1 cellular context compared by ENCODE assay signal in the genomic region with DNA sequence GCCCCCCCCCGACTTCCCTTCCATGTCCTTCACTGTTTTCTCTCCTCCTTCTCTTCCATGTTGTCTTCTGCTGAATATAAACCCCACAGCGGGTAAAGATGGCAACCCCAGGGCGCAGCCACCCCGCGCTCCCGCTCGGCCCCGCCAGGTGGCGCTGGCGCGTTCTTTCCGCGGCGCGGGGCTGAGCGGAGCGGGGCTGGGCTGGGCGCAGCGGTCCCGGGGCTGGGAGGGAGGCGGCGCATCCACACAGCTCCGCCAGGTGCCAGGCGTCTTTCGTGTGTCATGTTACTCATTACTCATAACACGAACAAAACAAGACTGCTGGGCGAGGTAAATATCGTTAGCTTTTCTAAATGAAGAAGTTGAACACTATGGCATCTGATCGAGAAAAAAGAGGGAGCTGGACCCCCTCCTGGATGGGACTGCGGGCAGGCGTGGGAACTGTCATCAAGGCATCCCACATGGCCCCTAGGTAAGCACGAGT.
TF ChIP-seq lines count a peak whose summit lies in the region.

No MANE protein-coding gene starts in this region.

TF ChIP-seq in liver, 16 proteins besides CTCF, POLR2A, EP300 and RAD21 (continued from another document):
- TF ChIP-seq, protein P1, sequence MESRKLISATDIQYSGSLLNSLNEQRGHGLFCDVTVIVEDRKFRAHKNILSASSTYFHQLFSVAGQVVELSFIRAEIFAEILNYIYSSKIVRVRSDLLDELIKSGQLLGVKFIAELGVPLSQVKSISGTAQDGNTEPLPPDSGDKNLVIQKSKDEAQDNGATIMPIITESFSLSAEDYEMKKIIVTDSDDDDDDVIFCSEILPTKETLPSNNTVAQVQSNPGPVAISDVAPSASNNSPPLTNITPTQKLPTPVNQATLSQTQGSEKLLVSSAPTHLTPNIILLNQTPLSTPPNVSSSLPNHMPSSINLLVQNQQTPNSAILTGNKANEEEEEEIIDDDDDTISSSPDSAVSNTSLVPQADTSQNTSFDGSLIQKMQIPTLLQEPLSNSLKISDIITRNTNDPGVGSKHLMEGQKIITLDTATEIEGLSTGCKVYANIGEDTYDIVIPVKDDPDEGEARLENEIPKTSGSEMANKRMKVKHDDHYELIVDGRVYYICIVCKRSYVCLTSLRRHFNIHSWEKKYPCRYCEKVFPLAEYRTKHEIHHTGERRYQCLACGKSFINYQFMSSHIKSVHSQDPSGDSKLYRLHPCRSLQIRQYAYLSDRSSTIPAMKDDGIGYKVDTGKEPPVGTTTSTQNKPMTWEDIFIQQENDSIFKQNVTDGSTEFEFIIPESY (IDR thresholded peaks at IDR 0.05): no peak
